28 cellular contexts compared by ENCODE assay signal in the genomic region with DNA sequence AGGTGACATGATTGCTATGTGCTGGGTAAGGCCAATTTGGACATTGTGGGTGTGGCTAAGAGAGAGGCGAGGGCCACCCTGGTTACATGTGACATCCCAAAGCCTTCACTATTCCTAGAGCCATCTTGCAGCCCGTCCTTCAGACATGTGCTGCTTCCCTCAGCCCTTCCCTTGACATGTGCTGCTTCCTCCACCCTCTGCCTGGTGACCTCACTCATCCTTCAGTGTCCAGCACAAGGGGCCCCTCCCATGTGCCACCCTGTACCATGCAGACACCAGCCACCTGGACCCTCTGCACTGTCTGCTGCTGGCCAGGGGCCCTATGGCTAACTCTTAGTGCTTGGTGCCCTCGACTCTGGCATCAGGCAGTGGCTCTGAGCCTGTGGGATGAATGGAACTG. TPM values are rescaled to one million over a fixed set of nuclear protein-coding genes. Genes with fewer than 3 reads are reported as not detected.
"Had no signal": no experiment of that assay in that cellular context is flagged by ENCODE, and none has a peak within 500 bp of the region (broad histone marks: within the 10 kb centered on the region; RNA-seq: fewer than 3 reads in every experiment).

No MANE protein-coding gene starts in this region.

- H3K4me1 Mint-ChIP-seq: immature natural killer cell; mesothelial cell of epicardium; natural killer cell; neural progenitor cell; stimulated activated naive B cell treated with anti-CD40 and anti-IgM and Interleukin-4, amounts not matched to agents 10 μg/mL and 1 μg/mL and 100 μg/mL, for 72 hours had no signal

- ATAC-seq: heart left ventricle; left lobe of liver; natural killer cell; sciatic nerve; stimulated activated naive B cell treated with anti-CD40 and anti-IgM and Interleukin-4, amounts not matched to agents 10 μg/mL and 1 μg/mL and 100 μg/mL, for 72 hours; stimulated activated naive CD8-positive, alpha-beta T cell treated with anti-CD3 and anti-CD28 coated beads, Interleukin-15, Interleukin-2, amounts not matched to agents 100 U/mL and 50 U/mL, for 24 hours; upper lobe of right lung had no signal

- H3K27me3 ChIP-seq: neural progenitor cell, neutrophil, right atrium auricular region, testis, thyroid gland, transverse colon had no signal

- H3K4me3 Mint-ChIP-seq: immature natural killer cell; mesothelial cell of epicardium; natural killer cell; nephron progenitor cell; neural progenitor cell; stimulated activated naive B cell treated with anti-CD40 and anti-IgM and Interleukin-4, amounts not matched to agents 10 μg/mL and 1 μg/mL and 100 μg/mL, for 72 hours had no signal

- H3K4me3 ChIP-seq: heart left ventricle, lung, neural progenitor cell, right atrium auricular region, skin epidermis, stomach, testis, thyroid gland, transverse colon, upper lobe of right lung had no signal

- H3K27ac ChIP-seq: heart left ventricle, neural progenitor cell, neutrophil, parathyroid adenoma, right atrium auricular region, skin epidermis, stomach, testis, thyroid gland, transverse colon, upper lobe of right lung had no signal

- H3K36me3 Mint-ChIP-seq: mesothelial cell of epicardium; neural progenitor cell; stimulated activated naive B cell treated with anti-CD40 and anti-IgM and Interleukin-4, amounts not matched to agents 10 μg/mL and 1 μg/mL and 100 μg/mL, for 72 hours had no signal

- H3K36me3 ChIP-seq: heart left ventricle, neural progenitor cell, neutrophil, right atrium auricular region, stomach, thyroid gland, transverse colon, upper lobe of right lung had no signal

- H3K4me1 ChIP-seq: heart left ventricle, neural progenitor cell, parathyroid adenoma, right atrium auricular region, stomach, testis, thyroid gland, transverse colon, upper lobe of right lung had no signal

- H3K9me3 ChIP-seq: neutrophil, testis, thyroid gland had no signal

- H3K27ac Mint-ChIP-seq: immature natural killer cell; mesothelial cell of epicardium; naive B cell; natural killer cell; nephron progenitor cell; neural progenitor cell; stimulated activated naive B cell treated with anti-CD40 and anti-IgM and Interleukin-4, amounts not matched to agents 10 μg/mL and 1 μg/mL and 100 μg/mL, for 72 hours had no signal

- DNase-seq: hypothalamus; immature natural killer cell; naive B cell; natural killer cell; occipital lobe; stimulated activated CD4-positive, alpha-beta T cell treated with anti-CD3 and anti-CD28 coated beads, Interleukin-12 subunit alpha, Interleukin-12 subunit beta, amount 100 ng/mL, for 4 hours; stimulated activated CD4-positive, alpha-beta T cell treated with anti-CD3 and anti-CD28 coated beads, Interleukin-15, amount 100 ng/mL, for 24 hours; stimulated activated CD4-positive, alpha-beta T cell treated with anti-CD3 and anti-CD28 coated beads, Interleukin-2, amount 100 ng/mL, for 24 hours; stimulated activated CD4-positive, alpha-beta T cell treated with anti-CD3 and anti-CD28 coated beads, Interleukin-4, amount 100 ng/mL, for 1 hour; stimulated activated naive B cell treated with anti-CD40 and anti-IgM and Interleukin-4, amounts not matched to agents 10 μg/mL and 1 μg/mL and 100 μg/mL, for 72 hours; stimulated activated naive CD8-positive, alpha-beta T cell treated with anti-CD3 and anti-CD28 coated beads, Interleukin-15, Interleukin-2, amounts not matched to agents 100 U/mL and 50 U/mL, for 24 hours; stomach; thyroid gland; transverse colon; upper lobe of right lung had no signal

RNA-seq across cellular contexts. Expression of a gene that starts 27.4 kb away (rescaled TPM):
- total RNA-seq: mononuclear cell, natural killer cell had no signal
- polyA plus RNA-seq: immature natural killer cell had no signal
